Comparison of ENCODE assay signal across 9 cellular contexts in genomic region chr5:157548513-157549282, GRCh38. TPM values are rescaled to one million over a fixed set of nuclear protein-coding genes. Genes with fewer than 3 reads are reported as not detected.
DNase-seq lines count a peak whose midpoint lies in the region; ATAC-seq, FAIRE-seq and TF ChIP-seq lines count a peak whose summit lies in the region.
"Had no signal": no experiment of that assay in that cellular context is flagged by ENCODE, and none has a peak within 500 bp of the region (broad histone marks: within the 10 kb centered on the region; RNA-seq: fewer than 3 reads in every experiment).

No MANE protein-coding gene starts in this region.

- H3K27ac ChIP-seq in A549: peak overlapping the region; percentile 57 to 84; a peak in 5 of 6 replicates

- peak; percentile 30 to 78; a peak in 2 of 5 replicates for TF ChIP-seq EP300 in A549 (IDR thresholded peaks at IDR 0.05)

- H3K9me3 ChIP-seq in A549 (no peaks in the 10 kb centered on the region), adipocyte (ENCODE audit: control insufficient read depth, low read length) (no peaks in the 10 kb centered on the region)

- H3K4me2 ChIP-seq in A549: peak overlapping the region; percentile 65

- H3K27me3 ChIP-seq in adipocyte (replicated peaks; ENCODE audit: control insufficient read depth, insufficient read depth, low read length): no peaks in the 10 kb centered on the region

- H3K4me3 ChIP-seq in A549: no peak overlapping the region
- peak overlapping the region; percentile 64 for H3K4me3 ChIP-seq in adipocyte (ENCODE audit: low read length)

- POLR2A ChIA-PET in A549 (lab: Yijun Ruan, JAX): no interaction called here

- TF ChIP-seq RAD21 in A549 (conservative IDR thresholded peaks at IDR 0.05 in 1 of 2, IDR thresholded peaks at IDR 0.05 in 1 of 2): peak in 1 of 2 experiments; percentile 28; a peak in 2 of 5 replicates

- TF ChIP-seq POLR2A in A549 (IDR thresholded peaks at IDR 0.05; ENCODE audit: low read length): no peak
- no peak for TF ChIP-seq POLR2A in GM12892 (IDR thresholded peaks at IDR 0.05; ENCODE audit: low read depth, low read length)

- H3K36me3 ChIP-seq in adipocyte (ENCODE audit: control insufficient read depth, insufficient read depth, low read length, severe bottlenecking): no peaks in the 10 kb centered on the region

- peak; percentile 85 to 91 for ATAC-seq in A549
- ATAC-seq in left lobe of liver: peak; percentile 91
- ATAC-seq in GM19035 (IDR thresholded peaks at IDR 0.05; ENCODE audit: unreplicated experiment): no peak

- DNase-seq in A549 (ENCODE audit: low read depth in 1 of 2, low spot score in 1 of 2): peak in 1 of 2 experiments; percentile 62
- no peak for DNase-seq in GM12892 (ENCODE audit: insufficient read length)
- peak; percentile 90 for DNase-seq in adipocyte (ENCODE audit: low read depth)
- DNase-seq in left lobe of liver (ENCODE audit: low spot score): peak; percentile 80
- DNase-seq in germinal center (ENCODE audit: low spot score): no peak
- no peak for DNase-seq in SK-N-DZ (ENCODE audit: low spot score)
- DNase-seq in GM19239 (ENCODE audit: insufficient read length, low spot score): no peak
- DNase-seq: midbrain had no signal

- H3K9ac ChIP-seq in adipocyte (ENCODE audit: low read length): peak overlapping the region; percentile 46

- TF ChIP-seq CTCF in A549 (IDR thresholded peaks at IDR 0.05): no peak

- FAIRE-seq in A549 (lab: Jason Lieb, UNC): no peak
- FAIRE-seq in GM12892 (lab: Jason Lieb, UNC): peak; percentile 54
- no peak for FAIRE-seq in GM19239 (lab: Jason Lieb, UNC)

- H3K4me1 ChIP-seq in A549 (peaks cover 37% of the 10 kb centered on the region), adipocyte (ENCODE audit: control insufficient read depth, insufficient read depth, low read length) (peaks cover 50% of the 10 kb centered on the region)

- CTCF ChIA-PET in A549 (lab: Yijun Ruan, JAX): interaction anchor here (1.4 kb wide), 1 partner anchor 73 kb away, joined by 3 read pairs; no protein-coding TSS in a partner anchor

- 68% methylated on average over 4 of the region's 4 CpGs for WGBS in A549 (ENCODE audit: missing lambda C conversion rate)

TF ChIP-seq in A549, 52 proteins besides CTCF, POLR2A, EP300 and RAD21:
- TF ChIP-seq CEBPB (IDR thresholded peaks at IDR 0.05) (peak; percentile 55 to 77), JUN (IDR thresholded peaks at IDR 0.05) (0 out of 5 replicates have a peak, but pooled peaks of 1 of the 2 experiments have one; percentile 51), MAZ (IDR thresholded peaks at IDR 0.05; ENCODE audit: borderline replicate concordance, low read depth, low read length) (no peak), NR3C1 (IDR thresholded peaks at IDR 0.05) (no peak), RARB (CRISPR knock-in tag; IDR thresholded peaks at IDR 0.05) (peak; percentile 74; the same call in 1 of the 2 replicates), ZFP36 (IDR thresholded peaks at IDR 0.05; ENCODE audit: borderline replicate concordance, partially characterized antibody) (no peak), MYC (IDR thresholded peaks at IDR 0.05; ENCODE audit: borderline replicate concordance, low read length) (0 out of 2 replicates have a peak, but pooled peaks have one; percentile 20), SMC3 (IDR thresholded peaks at IDR 0.05) (0 out of 3 replicates have a peak, but pooled peaks have one; percentile 9), FOSL2 (IDR thresholded peaks at IDR 0.05) (peak; percentile 24; the same call in 1 of the 2 replicates), FOSL2 (CRISPR knock-in tag; IDR thresholded peaks at IDR 0.05) (peak; percentile 36; the same call in 1 of the 2 replicates), BCL3 (IDR thresholded peaks at IDR 0.05) (0 out of 3 replicates have a peak, but pooled peaks have one; percentile 31), JUNB (IDR thresholded peaks at IDR 0.05) (peak; percentile 65), GATA3 (IDR thresholded peaks at IDR 0.05; ENCODE audit: borderline replicate concordance) (peak; percentile 31; the same call in 1 of the 2 replicates), HES2 (IDR thresholded peaks at IDR 0.05) (peak; percentile 32; the same call in 1 of the 2 replicates)

RNA-seq across cellular contexts. Expression of gene ADAM19, which starts 26.9 kb away (rescaled TPM):
- polyA plus RNA-seq in A549 (2011; rRNA removed) (7.7 and 9.7 TPM in 2 replicates), A549 (2017; fragmentation: RNase III; extraction: RNeasy Plus Mini Kit Qiagen cat#74134 plus additional on column Dnase treatment) (13.1 to 17.5 TPM (median 15.2 TPM) in 3 replicates)
- polyA plus RNA-seq in A549 (2012; cell fraction: cytosol; rRNA removed): 4.1 and 5.3 TPM in 2 replicates
- polyA plus RNA-seq in A549 (2012; cell fraction: nucleus; rRNA removed): 7.5 and 9.8 TPM in 2 replicates
- polyA minus RNA-seq in A549 (2011; rRNA and poly(A)+ RNA removed): 16.7 and 17.4 TPM in 2 replicates
- 8.4 TPM for polyA plus RNA-seq in GM12892 (2012; ENCODE audit: missing spikeins)
- total RNA-seq in left lobe of liver: 2.9 TPM
- polyA plus RNA-seq in SK-N-DZ (2014; cell fraction: cytosol; rRNA removed): 2.9 and 3.9 TPM in 2 replicates
- polyA plus RNA-seq in SK-N-DZ (2014; cell fraction: nucleus; rRNA removed): 2.2 and 2.9 TPM in 2 replicates

Comparison
In these comparisons a context has a peak if more than half of its experiments do, and no peak if none do; other contexts are left out.
1. DNase-seq: peak in adipocyte (single experiment) and left lobe of liver (single experiment); none in GM12892 (single experiment), germinal center (single experiment), SK-N-DZ (single experiment) and GM19239 (single experiment).